19 cellular contexts compared by ENCODE assay signal in genomic region chr2:55167630-55167967, GRCh38.
DNase-seq lines count a peak whose midpoint lies in the region; ATAC-seq and TF ChIP-seq lines count a peak whose summit lies in the region.
"Had no signal": no experiment of that assay in that cellular context is flagged by ENCODE, and none has a peak within 500 bp of the region (broad histone marks: within the 10 kb centered on the region; RNA-seq: fewer than 3 reads in every experiment).

No MANE protein-coding gene starts in this region.

- POLR2A ChIA-PET in IMR-90 (lab: Charles Lee; ENCODE audit: unreplicated experiment) = interaction anchor here (0.6 to 2.0 kb wide), 3 partner anchors 11 to 129 kb away, joined by 3 to 7 read pairs (median 3); no protein-coding TSS in a partner anchor

- peak overlapping the region; percentile 71 for H3K23ac ChIP-seq in IMR-90 (ENCODE audit: low read depth, low read length)

- H3K36me3 ChIP-seq in IMR-90 (ENCODE audit: control insufficient read depth, insufficient read depth, low read length) = no peaks in the 10 kb centered on the region
- H3K36me3 ChIP-seq in muscle layer of duodenum (ENCODE audit: control insufficient read depth in 1 of 2, insufficient read depth in 2 of 2, low read length in 2 of 2) = peaks cover 0 to 3% of the 10 kb centered on the region in 2 donors
- H3K36me3 ChIP-seq in thoracic aorta = no peaks in the 10 kb centered on the region
- H3K36me3 ChIP-seq: BLaER1 had no signal

- no peaks in the 10 kb centered on the region for H3K27me3 ChIP-seq in IMR-90 (ENCODE audit: control insufficient read depth, insufficient read depth, low read length)
- H3K27me3 ChIP-seq in muscle layer of duodenum (ENCODE audit: low read depth, low read length) = no peaks in the 10 kb centered on the region
- no peaks in the 10 kb centered on the region for H3K27me3 ChIP-seq in thoracic aorta (replicated peaks; ENCODE audit: insufficient read depth)
- H3K27me3 ChIP-seq: BLaER1 had no signal

- H3K27ac ChIP-seq in IMR-90 (ENCODE audit: insufficient read depth, low read length) = peak overlapping the region; percentile 59
- H3K27ac ChIP-seq in muscle layer of duodenum (ENCODE audit: low read length) = peak overlapping the region; percentile 33
- H3K27ac ChIP-seq in thoracic aorta = peak overlapping the region; percentile 44 to 56
- H3K27ac ChIP-seq: BLaER1 had no signal

- peaks cover 25% of the 10 kb centered on the region for H3K9me1 ChIP-seq in IMR-90 (ENCODE audit: insufficient read depth, low read length)

- no peak for DNase-seq in IMR-90
- no peak for DNase-seq in chondrocyte (ENCODE audit: low spot score)
- no peak for DNase-seq in thoracic aorta (ENCODE audit: low spot score)
- DNase-seq in activated CD8-positive, alpha-beta memory T cell treated with anti-CD3 and anti-CD28 coated beads, Interleukin-2, amount 50 U/mL, for 48 hours = no peak
- no peak for DNase-seq in GM20000 (ENCODE audit: low spot score)
- DNase-seq: activated CD4-positive, alpha-beta memory T cell treated with anti-CD3 and anti-CD28 coated beads, Interleukin-2, amount 10 ng/mL, durations not matched to agents 7 days and 5 days; activated gamma-delta T cell; central memory CD4-positive, alpha-beta T cell; glutamatergic neuron; HCEC 1CT; Karpas-422; NCI-H146; nephron progenitor cell; small intestine; stimulated activated naive CD4-positive, alpha-beta T cell had no signal

- no peaks in the 10 kb centered on the region for H4K20me1 ChIP-seq in IMR-90 (ENCODE audit: insufficient read depth, low read length)
- H4K20me1 ChIP-seq: BLaER1 had no signal

- peak overlapping the region; percentile 69 for H3K14ac ChIP-seq in IMR-90 (replicated peaks; ENCODE audit: low read depth, low read length)

- no peak overlapping the region for H3K4me3 Mint-ChIP-seq in chondrocyte (ENCODE audit: unreplicated experiment)
- H3K4me3 Mint-ChIP-seq: activated CD4-positive, alpha-beta memory T cell treated with anti-CD3 and anti-CD28 coated beads, Interleukin-2, amount 10 ng/mL, durations not matched to agents 7 days and 5 days; nephron progenitor cell had no signal

- ATAC-seq in IMR-90 (ENCODE audit: low read depth) (no peak), thoracic aorta (ENCODE audit: insufficient number of reproducible peaks, low FRiP score, low read depth) (no peak), HG02623 (IDR thresholded peaks at IDR 0.05; ENCODE audit: unreplicated experiment) (no peak), HG03025 (IDR thresholded peaks at IDR 0.05; ENCODE audit: low FRiP score, unreplicated experiment) (no peak)

- peak overlapping the region; percentile 65; the same call in 1 of the 2 replicates for H2AK5ac ChIP-seq in IMR-90 (ENCODE audit: low read depth, low read length)

- peak overlapping the region; percentile 75 for H2BK5ac ChIP-seq in IMR-90 (ENCODE audit: low read depth, low read length, poor library complexity, severe bottlenecking)

- H3K9ac ChIP-seq in IMR-90 (ENCODE audit: low read depth, low read length) = peak overlapping the region; percentile 7
- H3K9ac ChIP-seq: BLaER1 had no signal

- peak overlapping the region; percentile 3 to 63; a peak in 3 of 4 replicates for H4K8ac ChIP-seq in IMR-90 (ENCODE audit: low read depth in 2 of 2, low read length in 2 of 2)

- peak overlapping the region; percentile 81 for H3K4ac ChIP-seq in IMR-90 (ENCODE audit: low read depth, low read length)

- peaks cover 69% of the 10 kb centered on the region for H3K4me1 Mint-ChIP-seq in chondrocyte (ENCODE audit: low read depth)
- H3K4me1 Mint-ChIP-seq: activated CD4-positive, alpha-beta memory T cell treated with anti-CD3 and anti-CD28 coated beads, Interleukin-2, amount 10 ng/mL, durations not matched to agents 7 days and 5 days had no signal

- peak overlapping the region; percentile 87 for H2BK120ac ChIP-seq in IMR-90 (ENCODE audit: low read depth, low read length)

- peak overlapping the region; percentile 58 for H3K27ac Mint-ChIP-seq in chondrocyte (ENCODE audit: unreplicated experiment)
- H3K27ac Mint-ChIP-seq: activated CD4-positive, alpha-beta memory T cell treated with anti-CD3 and anti-CD28 coated beads, Interleukin-2, amount 10 ng/mL, durations not matched to agents 7 days and 5 days had no signal

- intact Hi-C loops in IMR-90 (cut with micrococcal nuclease) = loop anchor here (5.0 kb wide), 1 partner anchor 445 kb away; the partner anchor contains the start of gene EML6

- peak overlapping the region; percentile 64; the same call in 1 of the 2 replicates for H3K56ac ChIP-seq in IMR-90 (ENCODE audit: extremely low read depth, insufficient read depth, low read length)

- CTCF ChIA-PET in IMR-90 (lab: Yijun Ruan, JAX) = interaction anchor here (0.6 to 3.1 kb wide), 12 partner anchors 47 to 268 kb away, joined by 3 to 26 read pairs (median 4); partner anchors contain the start of gene RTN4

- H3K9me3 ChIP-seq in IMR-90 (ENCODE audit: control insufficient read depth, insufficient read depth, low read length) = no peaks in the 10 kb centered on the region
- H3K9me3 ChIP-seq in muscle layer of duodenum (ENCODE audit: control insufficient read depth in 1 of 2, low read length in 2 of 2) = no peaks in the 10 kb centered on the region
- no peaks in the 10 kb centered on the region for H3K9me3 ChIP-seq in thoracic aorta
- H3K9me3 ChIP-seq: BLaER1 had no signal

- peak overlapping the region; percentile 67; the same call in 2 of the 3 replicates for H2BK15ac ChIP-seq in IMR-90 (ENCODE audit: low read depth, low read length)

- H3K4me2 ChIP-seq in IMR-90 (ENCODE audit: low read depth, low read length) = peak overlapping the region; percentile 29
- H3K4me2 ChIP-seq: BLaER1 had no signal

- H3K4me1 ChIP-seq in IMR-90 (ENCODE audit: control insufficient read depth, insufficient read depth, low read length) (peaks cover 30% of the 10 kb centered on the region), muscle layer of duodenum (ENCODE audit: control insufficient read depth in 1 of 2, insufficient read depth in 2 of 2, low read length in 2 of 2) (peaks cover 21 to 31% of the 10 kb centered on the region in 2 donors), thoracic aorta (ENCODE audit: control insufficient read depth in 1 of 2, low read depth in 2 of 2) (peaks cover 14 to 57% of the 10 kb centered on the region in 2 donors)

- TF ChIP-seq CTCF in IMR-90 (conservative IDR thresholded peaks at IDR 0.05; ENCODE audit: low read depth, low read length) (no peak), chondrocyte (IDR thresholded peaks at IDR 0.05) (no peak), thoracic aorta (IDR thresholded peaks at IDR 0.05) (no peak), GM20000 (IDR thresholded peaks at IDR 0.05; ENCODE audit: extremely low read depth, missing control alignments) (no peak)

- peak overlapping the region; percentile 61 for H3K18ac ChIP-seq in IMR-90 (ENCODE audit: low read depth, low read length)

- H3K4me3 ChIP-seq in IMR-90 (ENCODE audit: insufficient read depth, low read depth, low read length) (no peak overlapping the region), muscle layer of duodenum (ENCODE audit: low read depth in 1 of 2, low read length in 2 of 2) (no peak overlapping the region), thoracic aorta (no peak overlapping the region)
- H3K4me3 ChIP-seq: BLaER1 had no signal

- no peak for TF ChIP-seq RAD21 in IMR-90 (IDR thresholded peaks at IDR 0.05; ENCODE audit: low read length)

- peak overlapping the region; percentile 72 for H2BK20ac ChIP-seq in IMR-90 (ENCODE audit: low read depth, low read length)

- peak overlapping the region; percentile 61 for H2AFZ ChIP-seq in IMR-90 (replicated peaks; ENCODE audit: low read length, poor library complexity)

- H3K9me3 Mint-ChIP-seq in chondrocyte (ENCODE audit: low read depth) = no peaks in the 10 kb centered on the region
- H3K9me3 Mint-ChIP-seq: activated CD4-positive, alpha-beta memory T cell treated with anti-CD3 and anti-CD28 coated beads, Interleukin-2, amount 10 ng/mL, durations not matched to agents 7 days and 5 days; nephron progenitor cell had no signal

- peaks cover 19 to 71% of the 10 kb centered on the region in 2 experiments for H3K79me1 ChIP-seq in IMR-90 (ENCODE audit: low read depth in 1 of 2, low read length in 2 of 2)

- no peaks in the 10 kb centered on the region for H3K27me3 Mint-ChIP-seq in chondrocyte (ENCODE audit: low read depth)
- H3K27me3 Mint-ChIP-seq: activated CD4-positive, alpha-beta memory T cell treated with anti-CD3 and anti-CD28 coated beads, Interleukin-2, amount 10 ng/mL, durations not matched to agents 7 days and 5 days had no signal

- peak overlapping the region; percentile 6 for H4K5ac ChIP-seq in IMR-90 (ENCODE audit: low read depth, low read length)

- no TSS peak for BruUV-seq in IMR-90 (replicated peaks; lab: Mats Ljungman, UMichigan)

- no peak for TF ChIP-seq POLR2A in IMR-90 (IDR thresholded peaks at IDR 0.05; ENCODE audit: low read depth, low read length)

- H2AK9ac ChIP-seq in IMR-90 (replicated peaks; ENCODE audit: low read depth, low read length, poor library complexity) = peak overlapping the region; percentile 81

- H4K91ac ChIP-seq in IMR-90 (ENCODE audit: insufficient read depth, low read depth, low read length) = peak overlapping the region; percentile 61

- WGBS in IMR-90 (ENCODE audit: extremely low coverage in 2 of 2, insufficient read length in 1 of 2), 2 experiments = no CpG with 5 or more reads among the region's 2 CpGs

- in situ Hi-C loops in IMR-90 (cut with MboI; ENCODE audit: low sequenced_read_pairs) = loop anchor here (5.0 kb wide), 2 partner anchors 120 to 260 kb away; no protein-coding TSS in a partner anchor

- dilution Hi-C loops in IMR-90 (cut with HindIII; ENCODE audit: low sequenced_read_pairs, unreplicated experiment) = loop anchor here (25.0 kb wide), 1 partner anchor 155 kb away; no protein-coding TSS in a partner anchor

- H3K36me3 Mint-ChIP-seq in chondrocyte (ENCODE audit: low read depth) = no peaks in the 10 kb centered on the region

TF ChIP-seq in IMR-90, 13 proteins besides CTCF, POLR2A, EP300 and RAD21 (continues in another document):
- TF ChIP-seq NFE2L2 (IDR thresholded peaks at IDR 0.05; ENCODE audit: low read depth, low read length) (no peak), CEBPB (IDR thresholded peaks at IDR 0.05; ENCODE audit: low read depth, low read length) (no peak), CHD1 (IDR thresholded peaks at IDR 0.05; ENCODE audit: low read depth, low read length) (no peak), MAZ (IDR thresholded peaks at IDR 0.05; ENCODE audit: borderline replicate concordance, low read depth, low read length) (no peak), BHLHE40 (IDR thresholded peaks at IDR 0.05; ENCODE audit: low read depth, low read length) (no peak), MAFK (IDR thresholded peaks at IDR 0.05; ENCODE audit: low read depth, low read length) (no peak), SMC3 (IDR thresholded peaks at IDR 0.05; ENCODE audit: low read depth, low read length) (no peak)
